ENCODE assay signal across 26 cellular contexts in the genomic region with DNA sequence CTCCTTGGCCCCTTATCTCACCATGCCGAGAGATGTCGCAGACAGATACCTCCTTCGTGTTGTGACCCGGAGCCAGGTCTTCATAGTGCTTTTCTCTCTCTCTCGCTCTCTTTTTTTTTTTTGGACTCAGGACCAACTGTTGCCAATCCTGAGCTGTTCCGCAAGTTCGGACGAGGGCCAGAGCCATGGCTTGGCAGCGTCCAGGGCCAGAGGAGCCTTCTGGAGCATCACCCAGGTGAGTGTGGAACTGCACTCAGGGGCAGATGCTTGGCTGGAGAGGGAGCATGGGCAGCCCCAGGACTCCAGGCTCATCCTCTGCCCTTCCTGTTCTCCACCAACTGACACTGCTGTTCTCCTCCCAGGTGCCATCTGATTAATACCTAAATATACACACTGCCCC.
"Had no signal": no experiment of that assay in that cellular context is flagged by ENCODE, and none has a peak within 500 bp of the region (broad histone marks: within the 10 kb centered on the region; RNA-seq: fewer than 3 reads in every experiment).

No MANE protein-coding gene starts in this region.

- H3K4me3 Mint-ChIP-seq: activated CD4-positive, alpha-beta memory T cell treated with anti-CD3 and anti-CD28 coated beads for 36 hours; activated CD4-positive, alpha-beta T cell treated with anti-CD3 and anti-CD28 coated beads, Interleukin-2, amount 10 ng/mL, durations not matched to agents 24 days and 14 days; activated naive CD8-positive, alpha-beta T cell; activated T-helper 17 cell treated with anti-CD3 and anti-CD28 coated beads, Interleukin-2, amount 50 U/mL, for 72 hours; endodermal cell; nephron; stimulated activated effector memory CD8-positive, alpha-beta T cell treated with anti-CD3 and anti-CD28 coated beads, Interleukin-12 subunit alpha, Interleukin-12 subunit beta, amount 100 ng/mL, for 72 hours; stimulated activated naive CD8-positive, alpha-beta T cell treated with anti-CD3 and anti-CD28 coated beads, Interleukin-15, amount 100 ng/mL, for 72 hours; T-helper 1 cell treated with Interleukin-12 subunit alpha and Interleukin-12 subunit beta and Interleukin-4 antibody, amounts not matched to agents 30 μg/mL and 1 μg/mL, for 36 hours; type B pancreatic cell had no signal

- H3K36me3 ChIP-seq: WERI-Rb-1 had no signal

- H3K9me3 Mint-ChIP-seq: activated CD4-positive, alpha-beta memory T cell treated with anti-CD3 and anti-CD28 coated beads for 36 hours; activated CD4-positive, alpha-beta T cell treated with anti-CD3 and anti-CD28 coated beads, Interleukin-2, amount 10 ng/mL, durations not matched to agents 24 days and 14 days; activated T-helper 17 cell treated with anti-CD3 and anti-CD28 coated beads, Interleukin-2, amount 50 U/mL, for 72 hours; endodermal cell; nephron; stimulated activated effector memory CD8-positive, alpha-beta T cell treated with anti-CD3 and anti-CD28 coated beads, Interleukin-12 subunit alpha, Interleukin-12 subunit beta, amount 100 ng/mL, for 72 hours; stimulated activated naive CD8-positive, alpha-beta T cell treated with anti-CD3 and anti-CD28 coated beads, Interleukin-15, amount 100 ng/mL, for 72 hours; T-helper 1 cell treated with Interleukin-12 subunit alpha and Interleukin-12 subunit beta and Interleukin-4 antibody, amounts not matched to agents 30 μg/mL and 1 μg/mL, for 36 hours; type B pancreatic cell had no signal

- H3K9me3 ChIP-seq: vagina had no signal

- H3K27me3 Mint-ChIP-seq: activated CD4-positive, alpha-beta memory T cell treated with anti-CD3 and anti-CD28 coated beads for 36 hours; activated CD4-positive, alpha-beta T cell treated with anti-CD3 and anti-CD28 coated beads, Interleukin-2, amount 10 ng/mL, durations not matched to agents 24 days and 14 days; activated naive CD8-positive, alpha-beta T cell; activated T-helper 17 cell treated with anti-CD3 and anti-CD28 coated beads, Interleukin-2, amount 50 U/mL, for 72 hours; progenitor cell of endocrine pancreas; stimulated activated naive CD8-positive, alpha-beta T cell treated with anti-CD3 and anti-CD28 coated beads, Interleukin-15, amount 100 ng/mL, for 72 hours; type B pancreatic cell had no signal

- DNase-seq: activated CD4-positive, alpha-beta memory T cell treated with anti-CD3 and anti-CD28 coated beads for 36 hours; activated CD4-positive, alpha-beta T cell treated with anti-CD3 and anti-CD28 coated beads, Interleukin-2, amount 10 ng/mL, durations not matched to agents 24 days and 14 days; activated CD4-positive, CD25-positive, alpha-beta regulatory T cell treated with anti-CD3 and anti-CD28 coated beads, Interleukin-2, amount 50 U/mL, for 72 hours; activated CD8-positive, alpha-beta memory T cell treated with anti-CD3 and anti-CD28 coated beads, Interleukin-2, amount 50 U/mL, for 4 hours; activated T-cell treated with anti-CD3 and anti-CD28 coated beads, Interleukin-2, amount 50 U/mL, for 1 hour; anterior cingulate cortex; cerebellar nuclear complex; endodermal cell; foreskin fibroblast; hippocampal formation; kidney; left colon; small intestine; stimulated activated CD4-positive, alpha-beta T cell treated with anti-CD3 and anti-CD28 coated beads, Interleukin-4, amount 100 ng/mL, for 24 hours; stimulated activated naive CD8-positive, alpha-beta T cell treated with anti-CD3 and anti-CD28 coated beads, Interleukin-15, amount 100 ng/mL, for 72 hours; T-helper 9 cell; WERI-Rb-1 had no signal

- H3K27me3 ChIP-seq: vagina had no signal

- H3K4me1 Mint-ChIP-seq: activated T-helper 17 cell treated with anti-CD3 and anti-CD28 coated beads, Interleukin-2, amount 50 U/mL, for 72 hours had no signal

- H3K36me3 Mint-ChIP-seq: type B pancreatic cell had no signal

- H3K4me3 ChIP-seq: vagina had no signal

- H3K27ac ChIP-seq: vagina, WERI-Rb-1 had no signal

- H3K27ac Mint-ChIP-seq: activated CD4-positive, alpha-beta memory T cell treated with anti-CD3 and anti-CD28 coated beads for 36 hours; activated CD4-positive, alpha-beta T cell treated with anti-CD3 and anti-CD28 coated beads, Interleukin-2, amount 10 ng/mL, durations not matched to agents 24 days and 14 days; activated T-helper 17 cell treated with anti-CD3 and anti-CD28 coated beads, Interleukin-2, amount 50 U/mL, for 72 hours; endodermal cell; nephron; progenitor cell of endocrine pancreas; stimulated activated effector memory CD8-positive, alpha-beta T cell treated with anti-CD3 and anti-CD28 coated beads, Interleukin-12 subunit alpha, Interleukin-12 subunit beta, amount 100 ng/mL, for 72 hours; stimulated activated naive CD8-positive, alpha-beta T cell treated with anti-CD3 and anti-CD28 coated beads, Interleukin-15, amount 100 ng/mL, for 72 hours; T-helper 1 cell treated with Interleukin-12 subunit alpha and Interleukin-12 subunit beta and Interleukin-4 antibody, amounts not matched to agents 30 μg/mL and 1 μg/mL, for 36 hours; type B pancreatic cell had no signal

- ATAC-seq: activated T-helper 17 cell treated with anti-CD3 and anti-CD28 coated beads, Interleukin-2, amount 50 U/mL, for 72 hours; esophagus mucosa; left colon; stimulated activated effector memory CD8-positive, alpha-beta T cell treated with anti-CD3 and anti-CD28 coated beads, Interleukin-12 subunit alpha, Interleukin-12 subunit beta, amount 100 ng/mL, for 72 hours; stimulated activated naive CD8-positive, alpha-beta T cell treated with anti-CD3 and anti-CD28 coated beads, Interleukin-15, amount 100 ng/mL, for 72 hours had no signal
